Comparison of ENCODE assay signal across 28 cellular contexts in genomic region chr2:21404137-21404536, GRCh38.
"Had no signal": no experiment of that assay in that cellular context is flagged by ENCODE, and none has a peak within 500 bp of the region (broad histone marks: within the 10 kb centered on the region; RNA-seq: fewer than 3 reads in every experiment).

No MANE protein-coding gene starts in this region.

- H3K9me3 ChIP-seq: ascending aorta, SJSA1 had no signal

- H3K36me3 ChIP-seq: ascending aorta, SJSA1 had no signal

- H3K4me1 ChIP-seq: ascending aorta had no signal

- H3K27me3 ChIP-seq: ascending aorta, SJSA1 had no signal

- DNase-seq: activated CD4-positive, alpha-beta T cell treated with anti-CD3 and anti-CD28 coated beads for 1 hour; activated CD4-positive, alpha-beta T cell treated with anti-CD3 and anti-CD28 coated beads, Interleukin-2, amount 10 ng/mL, durations not matched to agents 24 days and 14 days; activated CD4-positive, alpha-beta T cell treated with anti-CD3 and anti-CD28 coated beads, Interleukin-2, amount 50 U/mL, for 4 hours; activated CD4-positive, CD25-positive, alpha-beta regulatory T cell; activated CD8-positive, alpha-beta T cell treated with anti-CD3 and anti-CD28 coated beads, Interleukin-2, amount 10 ng/mL, durations not matched to agents 7 days and 5 days; activated gamma-delta T cell; activated naive CD4-positive, alpha-beta T cell treated with Interleukin-2 at 50 U/mL for 16 hours; activated naive CD8-positive, alpha-beta T cell treated with anti-CD3 and anti-CD28 coated beads, Interleukin-2, amount 10 ng/mL, durations not matched to agents 7 days and 5 days; activated T-cell treated with anti-CD3 and anti-CD28 coated beads, Interleukin-2, amount 50 U/mL, for 24 hours; amygdala; NCI-H1092 treated with DMSO at 0.1 percent for 48 hours; NCI-H1417; NCI-H146; NCI-H187 treated with DMSO at 0.1 percent for 48 hours; NCI-H2171 treated with DMSO at 0.1 percent for 48 hours; NCI-H345; NCI-H526 treated with DMSO at 0.1 percent for 48 hours; NCI-H774; SHP77; SW 1271; T-helper 1 cell; T-helper 2 cell; T-helper 9 cell had no signal

- H3K4me3 ChIP-seq: ascending aorta, SJSA1 had no signal

- ATAC-seq: activated CD8-positive, alpha-beta T cell treated with anti-CD3 and anti-CD28 coated beads, Interleukin-2, amount 10 ng/mL, durations not matched to agents 7 days and 5 days; Panc1 had no signal

- H3K27ac ChIP-seq: ascending aorta, KMS-11, SJSA1, VCaP had no signal
